Comparison of ENCODE assay signal across 14 cellular contexts in genomic region chr15:24858737-24859601, GRCh38.
DNase-seq lines count a peak whose midpoint lies in the region; ATAC-seq and TF ChIP-seq lines count a peak whose summit lies in the region.
"Had no signal": no experiment of that assay in that cellular context is flagged by ENCODE, and none has a peak within 500 bp of the region (broad histone marks: within the 10 kb centered on the region; RNA-seq: fewer than 3 reads in every experiment).

No MANE protein-coding gene starts in this region.

- H3K4me1 Mint-ChIP-seq in neural crest cell = peaks cover 39% of the 10 kb centered on the region
- no peaks in the 10 kb centered on the region for H3K4me1 Mint-ChIP-seq in activated CD8-positive, alpha-beta T cell treated with anti-CD3 and anti-CD28 coated beads for 36 hours (ENCODE audit: low read depth)
- H3K4me1 Mint-ChIP-seq: activated B cell treated with CpG ODN at 0.5 μM for 24 hours had no signal

- 44 to 52% methylated on average over 7 of the region's 7 CpGs for WGBS in heart right ventricle, 2 donors

- peaks cover 0 to 7% (median 0%) of the 10 kb centered on the region in 9 donors for H3K4me1 ChIP-seq in heart right ventricle
- H3K4me1 ChIP-seq: spleen had no signal

- ATAC-seq in heart right ventricle = peak in 5 of 8 donors; percentile 18 to 54 (median 37)
- ATAC-seq in activated CD8-positive, alpha-beta T cell treated with anti-CD3 and anti-CD28 coated beads for 36 hours = no peak
- ATAC-seq: HCT116 had no signal

- H3K27ac ChIP-seq in VCaP = peak overlapping the region; percentile 31; the same call in 1 of the 2 replicates
- peak overlapping the region in 7 of 10 donors; percentile 2 to 74 (median 67) for H3K27ac ChIP-seq in heart right ventricle
- H3K27ac ChIP-seq: ovary, spleen had no signal

- H3K27me3 ChIP-seq in heart right ventricle = no peaks in the 10 kb centered on the region
- H3K27me3 ChIP-seq: ovary had no signal

- H3K36me3 Mint-ChIP-seq in neural crest cell (ENCODE audit: low read depth) = no peaks in the 10 kb centered on the region
- no peaks in the 10 kb centered on the region for H3K36me3 Mint-ChIP-seq in activated CD8-positive, alpha-beta T cell treated with anti-CD3 and anti-CD28 coated beads for 36 hours (ENCODE audit: low read depth)

- TF ChIP-seq CTCF in VCaP (conservative IDR thresholded peaks at IDR 0.05) (no peak), heart right ventricle (IDR thresholded peaks at IDR 0.05) (no peak), neural crest cell (conservative IDR thresholded peaks at IDR 0.05) (no peak)
- TF ChIP-seq CTCF in activated CD8-positive, alpha-beta T cell treated with anti-CD3 and anti-CD28 coated beads for 36 hours (IDR thresholded peaks at IDR 0.05) = no peak

- H3K9me3 Mint-ChIP-seq in neural crest cell = peaks cover 3% of the 10 kb centered on the region
- peaks cover 8% of the 10 kb centered on the region for H3K9me3 Mint-ChIP-seq in activated CD8-positive, alpha-beta T cell treated with anti-CD3 and anti-CD28 coated beads for 36 hours
- H3K9me3 Mint-ChIP-seq: activated B cell treated with CpG ODN at 0.5 μM for 24 hours had no signal

- DNase-seq in GM03348 (ENCODE audit: low spot score) (peak; percentile 34), heart right ventricle (no peak), neural crest cell (ENCODE audit: low read depth, low spot score) (peak; percentile 14), SKM-1 treated with dmso at 0.1 percent for 144 hours (lab: John Stamatoyannopoulos, UW; ENCODE audit: unreplicated experiment) (no peak), RPMI8226 (no peak), HEK293T (ENCODE audit: extremely low spot score) (no peak)
- no peak for DNase-seq in activated CD8-positive, alpha-beta T cell treated with anti-CD3 and anti-CD28 coated beads for 36 hours
- DNase-seq: activated B cell treated with CpG ODN at 0.5 μM for 24 hours, Karpas-422, NCI-H510A, ovary, spleen had no signal

- H3K27ac Mint-ChIP-seq in neural crest cell (ENCODE audit: unreplicated experiment) = peak overlapping the region; percentile 60
- H3K27ac Mint-ChIP-seq in activated CD8-positive, alpha-beta T cell treated with anti-CD3 and anti-CD28 coated beads for 36 hours = no peak overlapping the region
- H3K27ac Mint-ChIP-seq: activated B cell treated with CpG ODN at 0.5 μM for 24 hours had no signal

- peak overlapping the region; percentile 83 for H3K4me3 Mint-ChIP-seq in neural crest cell
- no peak overlapping the region for H3K4me3 Mint-ChIP-seq in activated CD8-positive, alpha-beta T cell treated with anti-CD3 and anti-CD28 coated beads for 36 hours
- H3K4me3 Mint-ChIP-seq: activated B cell treated with CpG ODN at 0.5 μM for 24 hours had no signal

- peaks cover 0 to 8% (median 0%) of the 10 kb centered on the region in 11 donors for H3K9me3 ChIP-seq in heart right ventricle
- H3K9me3 ChIP-seq: ovary had no signal

- intact Hi-C loops in heart right ventricle (cut with DNase I) = no loop called here
- intact Hi-C loops in activated CD8-positive, alpha-beta T cell treated with anti-CD3 and anti-CD28 coated beads for 36 hours (cut with micrococcal nuclease) = no loop called here

- CTCF ChIA-PET in HEK293T (lab: Yijun Ruan, JAX) = no interaction called here
- CTCF ChIA-PET in activated CD8-positive, alpha-beta T cell treated with anti-CD3 and anti-CD28 coated beads for 36 hours (lab: Charles Lee) = no interaction called here

- no peak overlapping the region for H3K4me3 ChIP-seq in heart right ventricle
- H3K4me3 ChIP-seq: ovary, spleen had no signal

- H3K27me3 Mint-ChIP-seq in neural crest cell (ENCODE audit: low read depth) = peaks cover 4% of the 10 kb centered on the region
- H3K27me3 Mint-ChIP-seq in activated CD8-positive, alpha-beta T cell treated with anti-CD3 and anti-CD28 coated beads for 36 hours = no peaks in the 10 kb centered on the region
- H3K27me3 Mint-ChIP-seq: activated B cell treated with CpG ODN at 0.5 μM for 24 hours had no signal

- H3K36me3 ChIP-seq in heart right ventricle = no peaks in the 10 kb centered on the region
- H3K36me3 ChIP-seq: ovary, spleen had no signal

- POLR2A ChIA-PET in HEK293T (lab: Yijun Ruan, JAX) = no interaction called here
- POLR2A ChIA-PET in activated CD8-positive, alpha-beta T cell treated with anti-CD3 and anti-CD28 coated beads for 36 hours (lab: Charles Lee) = no interaction called here

TF ChIP-seq in HEK293T, 16 proteins besides CTCF, POLR2A, EP300 and RAD21:
- TF ChIP-seq LEF1 (IDR thresholded peaks at IDR 0.05; ENCODE audit: borderline replicate concordance) = no peak
- no peak for TF ChIP-seq FOXK2 (IDR thresholded peaks at IDR 0.05)
- TF ChIP-seq NFRKB (IDR thresholded peaks at IDR 0.05) = no peak
- TF ChIP-seq HDGF (IDR thresholded peaks at IDR 0.05; ENCODE audit: borderline replicate concordance) = no peak
- no peak for TF ChIP-seq PKNOX1 (IDR thresholded peaks at IDR 0.05)
- no peak for TF ChIP-seq FOXM1 (IDR thresholded peaks at IDR 0.05; ENCODE audit: borderline replicate concordance)
- TF ChIP-seq L3MBTL2 (conservative IDR thresholded peaks at IDR 0.05) = no peak
- no peak for TF ChIP-seq ARNT (IDR thresholded peaks at IDR 0.05)
- TF ChIP-seq FOXA1 (IDR thresholded peaks at IDR 0.05) = no peak
- TF ChIP-seq SUZ12 (IDR thresholded peaks at IDR 0.05) = no peak
- TF ChIP-seq BHLHE40 (IDR thresholded peaks at IDR 0.05; ENCODE audit: borderline replicate concordance) = no peak

Comparison
In these comparisons a context has a peak if more than half of its experiments do, and no peak if none do; other contexts are left out.
1. DNase-seq: peak in GM03348 (single experiment) and neural crest cell (single experiment); none in heart right ventricle (0 of 2), SKM-1 treated with dmso at 0.1 percent for 144 hours (single experiment), RPMI8226 (single experiment), HEK293T (single experiment) and activated CD8-positive, alpha-beta T cell treated with anti-CD3 and anti-CD28 coated beads for 36 hours (single experiment).